Comparison of ENCODE assay signal across 15 cellular contexts in the genomic region with DNA sequence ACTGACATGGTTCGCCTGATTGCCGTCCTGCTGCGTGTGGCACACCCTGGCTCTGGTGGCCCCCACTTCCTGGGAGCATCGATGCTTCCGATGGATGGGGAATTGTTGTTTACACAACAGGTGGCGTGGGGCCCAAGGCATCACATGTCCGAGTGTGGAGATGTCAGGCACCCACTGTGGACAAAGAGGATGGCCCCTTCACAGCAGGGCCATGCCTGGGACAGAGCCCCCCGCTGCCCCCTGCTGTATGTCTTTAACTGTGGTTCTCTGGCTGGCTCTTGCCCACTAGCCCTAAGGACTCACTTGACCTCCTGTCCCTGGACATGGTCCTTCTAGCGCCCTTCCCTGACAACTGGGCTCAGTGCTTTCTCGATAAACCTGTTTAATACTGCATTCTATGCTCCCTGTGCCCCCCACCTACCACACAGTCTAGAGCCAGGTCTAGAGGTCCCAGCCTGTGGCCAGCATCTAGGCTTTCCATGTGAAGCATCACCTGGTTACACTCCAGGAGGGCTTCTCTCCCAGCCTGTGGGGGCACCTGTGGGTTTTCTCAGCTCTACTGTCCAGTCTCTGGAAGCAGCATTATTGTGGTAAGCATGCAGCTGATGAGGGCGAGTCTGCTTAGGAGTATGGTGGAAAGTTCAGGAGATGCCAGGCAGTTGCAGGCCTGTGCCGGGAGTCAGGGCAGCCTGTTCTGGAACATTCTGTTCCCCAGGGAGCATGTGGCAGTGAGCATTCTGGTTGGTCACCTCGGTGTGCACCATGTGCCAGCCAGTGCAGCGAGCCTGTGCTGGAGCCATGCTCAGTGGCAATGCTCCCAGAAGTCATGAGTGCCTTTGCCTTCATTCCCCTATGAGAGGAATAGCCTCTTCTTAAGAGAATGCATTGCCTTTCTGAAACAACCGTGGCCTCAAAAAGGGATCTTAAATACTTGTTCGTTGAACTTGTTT.
"Had no signal": no experiment of that assay in that cellular context is flagged by ENCODE, and none has a peak within 500 bp of the region (broad histone marks: within the 10 kb centered on the region; RNA-seq: fewer than 3 reads in every experiment).

No MANE protein-coding gene starts in this region.

- H3K9me3 Mint-ChIP-seq: activated naive CD8-positive, alpha-beta T cell treated with anti-CD3 and anti-CD28 coated beads for 36 hours; nephron; stimulated activated effector memory CD8-positive, alpha-beta T cell treated with anti-CD3 and anti-CD28 coated beads, Interleukin-12 subunit alpha, Interleukin-12 subunit beta, amount 100 ng/mL, for 72 hours; T-cell had no signal

- ATAC-seq: esophagus mucosa; left colon; stimulated activated effector memory CD8-positive, alpha-beta T cell treated with anti-CD3 and anti-CD28 coated beads, Interleukin-12 subunit alpha, Interleukin-12 subunit beta, amount 100 ng/mL, for 72 hours; T-cell had no signal

- H3K36me3 Mint-ChIP-seq: activated naive CD8-positive, alpha-beta T cell treated with anti-CD3 and anti-CD28 coated beads for 36 hours; immature natural killer cell; stimulated activated effector memory CD8-positive, alpha-beta T cell treated with anti-CD3 and anti-CD28 coated beads, Interleukin-12 subunit alpha, Interleukin-12 subunit beta, amount 100 ng/mL, for 72 hours; T-cell had no signal

- H3K27ac Mint-ChIP-seq: activated naive CD8-positive, alpha-beta T cell treated with anti-CD3 and anti-CD28 coated beads for 36 hours; immature natural killer cell; nephron; stimulated activated effector memory CD8-positive, alpha-beta T cell treated with anti-CD3 and anti-CD28 coated beads, Interleukin-12 subunit alpha, Interleukin-12 subunit beta, amount 100 ng/mL, for 72 hours; T-cell had no signal

- H3K4me3 Mint-ChIP-seq: activated naive CD8-positive, alpha-beta T cell treated with anti-CD3 and anti-CD28 coated beads for 36 hours; immature natural killer cell; nephron; stimulated activated effector memory CD8-positive, alpha-beta T cell treated with anti-CD3 and anti-CD28 coated beads, Interleukin-12 subunit alpha, Interleukin-12 subunit beta, amount 100 ng/mL, for 72 hours; T-cell had no signal

- H3K27me3 Mint-ChIP-seq: activated naive CD8-positive, alpha-beta T cell treated with anti-CD3 and anti-CD28 coated beads for 36 hours; T-cell had no signal

- H3K9me3 ChIP-seq: tibial nerve had no signal

- H3K4me1 Mint-ChIP-seq: activated naive CD8-positive, alpha-beta T cell treated with anti-CD3 and anti-CD28 coated beads for 36 hours; immature natural killer cell; nephron; stimulated activated effector memory CD8-positive, alpha-beta T cell treated with anti-CD3 and anti-CD28 coated beads, Interleukin-12 subunit alpha, Interleukin-12 subunit beta, amount 100 ng/mL, for 72 hours; T-cell had no signal

- H3K27me3 ChIP-seq: tibial nerve had no signal

- H3K4me3 ChIP-seq: dorsolateral prefrontal cortex, lung, tibial nerve had no signal

- DNase-seq: activated CD4-positive, alpha-beta T cell treated with anti-CD3 and anti-CD28 coated beads for 4 hours; activated naive CD8-positive, alpha-beta T cell treated with anti-CD3 and anti-CD28 coated beads for 36 hours; activated T-cell treated with anti-CD3 and anti-CD28 coated beads for 4 hours; immature natural killer cell; left colon; small intestine; T-cell; T1000 had no signal

- H3K27ac ChIP-seq: tibial nerve, VCaP had no signal

- H3K36me3 ChIP-seq: tibial nerve had no signal
